In genomic region chr9:77424993-77425392, GRCh38 we compare ENCODE assay signal across 12 cellular contexts.
"Had no signal": no experiment of that assay in that cellular context is flagged by ENCODE, and none has a peak within 500 bp of the region (broad histone marks: within the 10 kb centered on the region; RNA-seq: fewer than 3 reads in every experiment).

No MANE protein-coding gene starts in this region.

- H3K4me3 Mint-ChIP-seq: activated naive CD8-positive, alpha-beta T cell; nephron; stimulated activated naive CD8-positive, alpha-beta T cell treated with anti-CD3 and anti-CD28 coated beads, Interleukin-15, Interleukin-2, amounts not matched to agents 100 ng/mL and 50 ng/mL, for 24 hours; WTC11 had no signal

- H3K4me1 ChIP-seq: psoas muscle had no signal

- H3K27me3 Mint-ChIP-seq: activated naive CD8-positive, alpha-beta T cell; stimulated activated naive CD8-positive, alpha-beta T cell treated with anti-CD3 and anti-CD28 coated beads, Interleukin-15, Interleukin-2, amounts not matched to agents 100 ng/mL and 50 ng/mL, for 24 hours had no signal

- H3K4me1 Mint-ChIP-seq: nephron, WTC11 had no signal

- H3K9me3 Mint-ChIP-seq: nephron; stimulated activated naive CD8-positive, alpha-beta T cell treated with anti-CD3 and anti-CD28 coated beads, Interleukin-15, Interleukin-2, amounts not matched to agents 100 ng/mL and 50 ng/mL, for 24 hours; WTC11 had no signal

- DNase-seq: activated CD4-positive, alpha-beta T cell treated with anti-CD3 and anti-CD28 coated beads, Interleukin-2, amount 50 U/mL, for 1 hour; kidney; left ventricle myocardium superior; mesendoderm; psoas muscle; stimulated activated CD4-positive, alpha-beta T cell treated with anti-CD3 and anti-CD28 coated beads, Interleukin-2, amount 100 ng/mL, for 24 hours; upper lobe of left lung had no signal

- H3K27ac Mint-ChIP-seq: activated naive CD8-positive, alpha-beta T cell; nephron; stimulated activated naive CD8-positive, alpha-beta T cell treated with anti-CD3 and anti-CD28 coated beads, Interleukin-15, Interleukin-2, amounts not matched to agents 100 ng/mL and 50 ng/mL, for 24 hours; WTC11 had no signal

- H3K36me3 Mint-ChIP-seq: activated naive CD8-positive, alpha-beta T cell had no signal

- H3K4me3 ChIP-seq: psoas muscle, upper lobe of left lung had no signal

- H3K9me3 ChIP-seq: psoas muscle, upper lobe of left lung had no signal

- H3K27me3 ChIP-seq: upper lobe of left lung had no signal

- ATAC-seq: left ventricle myocardium superior, psoas muscle, sciatic nerve, WTC11 had no signal

- H3K27ac ChIP-seq: psoas muscle, upper lobe of left lung had no signal
